In genomic region chr6:14598017-14598864, GRCh38 we compare ENCODE assay signal across 1 cellular context.
TF ChIP-seq lines count a peak whose summit lies in the region.

No MANE protein-coding gene starts in this region.

TF ChIP-seq in WTC11, 78 proteins besides CTCF, POLR2A, EP300 and RAD21 (continued from another document):
- no peak for TF ChIP-seq ATF6 (CRISPR knock-in tag; IDR thresholded peaks at IDR 0.05)
